22 cellular contexts compared by ENCODE assay signal in genomic region chr10:114791768-114792167, GRCh38.
"Had no signal": no experiment of that assay in that cellular context is flagged by ENCODE, and none has a peak within 500 bp of the region (broad histone marks: within the 10 kb centered on the region; RNA-seq: fewer than 3 reads in every experiment).

No MANE protein-coding gene starts in this region.

- DNase-seq: colonic mucosa; cortex of kidney; effector CD4-positive, alpha-beta T cell; effector memory CD4-positive, alpha-beta T cell; esophagus squamous epithelium; foreskin fibroblast; foreskin melanocyte; gastrocnemius medialis; glutamatergic neuron; head of caudate nucleus; heart right ventricle; hippocampal formation; left cardiac atrium; left lung; left ventricle myocardium superior; lower lobe of right lung; mesenchymal stem cell; mucosa of descending colon; naive B cell had no signal

- H3K36me3 ChIP-seq: colonic mucosa, esophagus squamous epithelium, gastrocnemius medialis, heart right ventricle, left lung, lower lobe of right lung had no signal

- H3K4me3 ChIP-seq: colonic mucosa, esophagus squamous epithelium, gastrocnemius medialis, heart right ventricle, left lung, lower lobe of right lung, mucosa of descending colon had no signal

- FAIRE-seq: endothelial cell of umbilical vein, islet of Langerhans, keratinocyte had no signal

- H3K9me3 ChIP-seq: colonic mucosa, esophagus squamous epithelium, gastrocnemius medialis, left lung, lower lobe of right lung, mucosa of descending colon had no signal

- H3K27ac ChIP-seq: colonic mucosa, esophagus squamous epithelium, gastrocnemius medialis, heart right ventricle, left lung, lower lobe of right lung had no signal

- ATAC-seq: gastrocnemius medialis, heart right ventricle, left cardiac atrium, left lung, left ventricle myocardium superior, lower lobe of right lung, mucosa of descending colon had no signal

- H3K4me1 ChIP-seq: colonic mucosa, gastrocnemius medialis, heart right ventricle, left lung, lower lobe of right lung had no signal

- H3K27me3 ChIP-seq: colonic mucosa, esophagus squamous epithelium, gastrocnemius medialis, heart right ventricle, left lung had no signal
